ENCODE assay signal across 10 cellular contexts in the genomic region with DNA sequence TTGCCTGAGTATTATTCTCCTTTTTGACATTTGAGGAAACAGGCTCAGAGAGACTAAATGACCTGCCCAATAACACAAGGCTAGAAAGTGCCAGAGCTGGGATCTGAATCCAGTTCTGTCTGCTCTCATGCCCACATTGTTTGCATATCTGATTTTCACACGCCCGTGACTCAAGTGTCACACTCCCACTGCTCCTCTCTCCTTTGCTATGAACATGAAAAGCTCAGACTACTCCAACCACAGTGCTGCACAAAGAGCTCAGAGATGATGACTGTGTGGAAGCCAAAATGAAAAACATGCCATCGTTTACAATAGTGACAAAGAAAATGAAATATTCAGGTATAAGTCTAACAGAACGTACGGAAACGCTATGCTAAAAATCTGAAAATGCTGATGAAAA.
A peak's percentile ranks its signal among the peaks of the same experiment; 100 is the strongest.
DNase-seq lines count a peak whose midpoint lies in the region; ATAC-seq and TF ChIP-seq lines count a peak whose summit lies in the region.
"Had no signal": no experiment of that assay in that cellular context is flagged by ENCODE, and none has a peak within 500 bp of the region (broad histone marks: within the 10 kb centered on the region; RNA-seq: fewer than 3 reads in every experiment).

No MANE protein-coding gene starts in this region.

- H3K23ac ChIP-seq in mesenchymal stem cell (ENCODE audit: low read length in 2 of 2) = no peak overlapping the region

- WGBS in mesenchymal stem cell = 88% methylated on average over 6 of the region's 6 CpGs

- H3K79me1 ChIP-seq in mesenchymal stem cell (replicated peaks; ENCODE audit: low read length, poor library complexity, severe bottlenecking) = peaks cover 16% of the 10 kb centered on the region

- no peak overlapping the region for H2BK15ac ChIP-seq in mesenchymal stem cell (ENCODE audit: low read depth, poor library complexity, severe bottlenecking)

- H3K18ac ChIP-seq in mesenchymal stem cell (ENCODE audit: low read depth in 1 of 2, low read length in 2 of 2) = no peak overlapping the region

- H3K36me3 Mint-ChIP-seq in glutamatergic neuron (ENCODE audit: unreplicated experiment) = no peaks in the 10 kb centered on the region

- H3K9me3 Mint-ChIP-seq in stimulated activated naive CD8-positive, alpha-beta T cell treated with anti-CD3 and anti-CD28 coated beads, Interleukin-15, amount 100 ng/mL, for 72 hours = peaks cover 0 to 3% of the 10 kb centered on the region in 2 donors
- H3K9me3 Mint-ChIP-seq in glutamatergic neuron (ENCODE audit: unreplicated experiment) = no peaks in the 10 kb centered on the region

- no peak overlapping the region for H3K4me3 ChIP-seq in mesenchymal stem cell (ENCODE audit: insufficient read depth in 1 of 2, low read depth in 1 of 2, low read length in 2 of 2)
- H3K4me3 ChIP-seq: left ventricle myocardium inferior had no signal

- no peak overlapping the region for H2BK120ac ChIP-seq in mesenchymal stem cell (ENCODE audit: low read depth, low read length)

- peak; percentile 72 for DNase-seq in activated effector memory CD4-positive, alpha-beta T cell treated with anti-CD3 and anti-CD28 coated beads, Interleukin-2, amount 50 U/mL, for 16 hours
- DNase-seq in activated effector memory CD4-positive, alpha-beta T cell treated with Interleukin-2 at 50 U/mL for 16 hours = no peak
- peak in 2 of 3 experiments; percentile 12 to 30 for DNase-seq in activated CD8-positive, alpha-beta memory T cell treated with anti-CD3 and anti-CD28 coated beads for 48 hours (ENCODE audit: low read depth in 2 of 3, low spot score in 2 of 3)
- DNase-seq in mesenchymal stem cell (no peak), mucosa of gallbladder (ENCODE audit: low spot score) (no peak), glutamatergic neuron (no peak), NCI-H1694 treated with DMSO at 0.1 percent for 48 hours (lab: John Stamatoyannopoulos, UW) (no peak)
- DNase-seq in stimulated activated naive CD8-positive, alpha-beta T cell treated with anti-CD3 and anti-CD28 coated beads, Interleukin-15, amount 100 ng/mL, for 72 hours = peak; percentile 26 to 44
- DNase-seq: left ventricle myocardium inferior, NCI-H2171 had no signal

- H3K4me1 ChIP-seq in mesenchymal stem cell (ENCODE audit: control insufficient read depth, insufficient read depth, low read depth, low read length) = peaks cover 10% of the 10 kb centered on the region

- H2BK5ac ChIP-seq in mesenchymal stem cell (ENCODE audit: low read depth, low read length, poor library complexity, severe bottlenecking) = no peak overlapping the region

- no peaks in the 10 kb centered on the region for H3K27me3 ChIP-seq in mesenchymal stem cell (ENCODE audit: control insufficient read depth in 1 of 2, insufficient read depth in 1 of 2, low read length in 2 of 2)

- no peak overlapping the region for H2AK5ac ChIP-seq in mesenchymal stem cell (ENCODE audit: low read length, severe bottlenecking)

- ATAC-seq in stimulated activated naive CD8-positive, alpha-beta T cell treated with anti-CD3 and anti-CD28 coated beads, Interleukin-15, amount 100 ng/mL, for 72 hours = peak; percentile 81

- H3K14ac ChIP-seq in mesenchymal stem cell (ENCODE audit: low read length in 2 of 2) = no peak overlapping the region

- H2AFZ ChIP-seq in mesenchymal stem cell (ENCODE audit: low read depth, low read length) = no peak overlapping the region

- H3K36me3 ChIP-seq in mesenchymal stem cell (ENCODE audit: control insufficient read depth in 1 of 2, insufficient read depth in 2 of 2, low read depth in 1 of 2, low read length in 2 of 2) = peaks cover 4 to 28% of the 10 kb centered on the region in 2 experiments
- H3K36me3 ChIP-seq: left ventricle myocardium inferior had no signal

- no peaks in the 10 kb centered on the region for H3K27me3 Mint-ChIP-seq in stimulated activated naive CD8-positive, alpha-beta T cell treated with anti-CD3 and anti-CD28 coated beads, Interleukin-15, amount 100 ng/mL, for 72 hours
- no peaks in the 10 kb centered on the region for H3K27me3 Mint-ChIP-seq in glutamatergic neuron (ENCODE audit: unreplicated experiment)

- no peak overlapping the region for H4K91ac ChIP-seq in mesenchymal stem cell (ENCODE audit: low read length)

- H3K27ac Mint-ChIP-seq in stimulated activated naive CD8-positive, alpha-beta T cell treated with anti-CD3 and anti-CD28 coated beads, Interleukin-15, amount 100 ng/mL, for 72 hours = peak overlapping the region; percentile 63 to 89
- no peak overlapping the region for H3K27ac Mint-ChIP-seq in glutamatergic neuron (ENCODE audit: unreplicated experiment)

- peak overlapping the region; percentile 38 to 55 for H3K4me3 Mint-ChIP-seq in stimulated activated naive CD8-positive, alpha-beta T cell treated with anti-CD3 and anti-CD28 coated beads, Interleukin-15, amount 100 ng/mL, for 72 hours
- no peak overlapping the region for H3K4me3 Mint-ChIP-seq in glutamatergic neuron (ENCODE audit: unreplicated experiment)

- H3K4me2 ChIP-seq in mesenchymal stem cell (ENCODE audit: low read length, poor library complexity, severe bottlenecking) = no peak overlapping the region

- no peak for TF ChIP-seq CTCF in glutamatergic neuron (IDR thresholded peaks at IDR 0.05; ENCODE audit: partially characterized antibody, unreplicated experiment)

- no peaks in the 10 kb centered on the region for H3K9me3 ChIP-seq in mesenchymal stem cell (ENCODE audit: control insufficient read depth, low read length)
- H3K9me3 ChIP-seq: left ventricle myocardium inferior had no signal

- H4K8ac ChIP-seq in mesenchymal stem cell (ENCODE audit: low read length) = no peak overlapping the region

- H3K9ac ChIP-seq in mesenchymal stem cell (ENCODE audit: low read length) = no peak overlapping the region

- H2BK12ac ChIP-seq in mesenchymal stem cell (ENCODE audit: low read length in 2 of 2) = peak overlapping the region; percentile 6 to 74

- no peak overlapping the region for H3K4ac ChIP-seq in mesenchymal stem cell (ENCODE audit: low read depth in 1 of 2, low read length in 2 of 2)

- H3K27ac ChIP-seq in mesenchymal stem cell (ENCODE audit: low read length, poor library complexity, severe bottlenecking) = no peak overlapping the region
- H3K27ac ChIP-seq: left ventricle myocardium inferior had no signal

- peaks cover 70% of the 10 kb centered on the region for H3K4me1 Mint-ChIP-seq in stimulated activated naive CD8-positive, alpha-beta T cell treated with anti-CD3 and anti-CD28 coated beads, Interleukin-15, amount 100 ng/mL, for 72 hours
- H3K4me1 Mint-ChIP-seq in glutamatergic neuron (ENCODE audit: low read depth, unreplicated experiment) = no peaks in the 10 kb centered on the region

Comparison
In these comparisons a context has a peak if more than half of its experiments do, and no peak if none do; other contexts are left out.
1. DNase-seq: peak in activated effector memory CD4-positive, alpha-beta T cell treated with anti-CD3 and anti-CD28 coated beads, Interleukin-2, amount 50 U/mL, for 16 hours (single experiment), activated CD8-positive, alpha-beta memory T cell treated with anti-CD3 and anti-CD28 coated beads for 48 hours (2 of 3) and stimulated activated naive CD8-positive, alpha-beta T cell treated with anti-CD3 and anti-CD28 coated beads, Interleukin-15, amount 100 ng/mL, for 72 hours (2 of 2); none in activated effector memory CD4-positive, alpha-beta T cell treated with Interleukin-2 at 50 U/mL for 16 hours (single experiment), mesenchymal stem cell (single experiment), mucosa of gallbladder (single experiment), glutamatergic neuron (single experiment) and NCI-H1694 treated with DMSO at 0.1 percent for 48 hours (single experiment).